In genomic region chr17:15348030-15348429, GRCh38 we compare ENCODE assay signal across 14 cellular contexts. TPM values are rescaled to one million over a fixed set of nuclear protein-coding genes. Genes with fewer than 3 reads are reported as not detected.
A peak's percentile ranks its signal among the peaks of the same experiment; 100 is the strongest.
DNase-seq lines count a peak whose midpoint lies in the region; TF ChIP-seq lines count a peak whose summit lies in the region.
"Had no signal": no experiment of that assay in that cellular context is flagged by ENCODE, and none has a peak within 500 bp of the region (broad histone marks: within the 10 kb centered on the region; RNA-seq: fewer than 3 reads in every experiment).

No MANE protein-coding gene starts in this region.

- no peak overlapping the region for H2BK120ac ChIP-seq in mesenchymal stem cell (ENCODE audit: low read depth, low read length)

- H2AK5ac ChIP-seq in mesenchymal stem cell (ENCODE audit: low read length, severe bottlenecking) = no peak overlapping the region

- H4K8ac ChIP-seq in mesenchymal stem cell (ENCODE audit: low read length) = no peak overlapping the region

- TF ChIP-seq CTCF in astrocyte of the cerebellum (IDR thresholded peaks at IDR 0.05; ENCODE audit: low read depth, low read length, missing control alignments) = no peak

- H3K4me2 ChIP-seq in mesenchymal stem cell (ENCODE audit: low read length, poor library complexity, severe bottlenecking) = no peak overlapping the region

- no peak overlapping the region for H2BK5ac ChIP-seq in mesenchymal stem cell (ENCODE audit: low read depth, low read length, poor library complexity, severe bottlenecking)

- H3K14ac ChIP-seq in mesenchymal stem cell (ENCODE audit: low read length in 2 of 2) = no peak overlapping the region

- H2BK12ac ChIP-seq in mesenchymal stem cell (ENCODE audit: low read length in 2 of 2) = no peak overlapping the region

- peak; percentile 22 for DNase-seq in EL
- DNase-seq in NCI-H2029 (lab: John Stamatoyannopoulos, UW) = peak; percentile 42
- DNase-seq in astrocyte of the cerebellum (ENCODE audit: low read depth) = peak; percentile 35
- no peak for DNase-seq in mesenchymal stem cell
- no peak for DNase-seq in T-helper 2 cell
- DNase-seq in Kasumi-1 (lab: John Stamatoyannopoulos, UW) = no peak
- no peak for DNase-seq in effector memory CD4-positive, alpha-beta T cell
- DNase-seq in activated CD4-positive, CD25-positive, alpha-beta regulatory T cell (lab: John Stamatoyannopoulos, UW) = no peak
- DNase-seq: activated CD4-positive, alpha-beta T cell treated with anti-CD3 and anti-CD28 coated beads, Interleukin-2, amount 50 U/mL, for 4 hours; activated naive CD4-positive, alpha-beta T cell treated with Interleukin-2 at 50 U/mL for 16 hours; CD4-positive, alpha-beta memory T cell; Karpas-422; stimulated activated CD4-positive, alpha-beta T cell treated with anti-CD3 and anti-CD28 coated beads, Interleukin-1b, Interleukin-23, amount 100 ng/mL, for 48 hours; stimulated activated naive B cell treated with anti-CD40 and anti-IgM and Interleukin-4, amounts not matched to agents 10 μg/mL and 1 μg/mL and 100 μg/mL, for 72 hours had no signal

- no peak overlapping the region for H2AFZ ChIP-seq in mesenchymal stem cell (ENCODE audit: low read depth, low read length)

- H3K79me1 ChIP-seq in mesenchymal stem cell (replicated peaks; ENCODE audit: low read length, poor library complexity, severe bottlenecking) = no peaks in the 10 kb centered on the region

- H3K9me3 ChIP-seq in mesenchymal stem cell (ENCODE audit: control insufficient read depth, low read length) = no peaks in the 10 kb centered on the region
- no peaks in the 10 kb centered on the region for H3K9me3 ChIP-seq in effector memory CD4-positive, alpha-beta T cell (ENCODE audit: control insufficient read depth, low read length)

- peak overlapping the region; percentile 23 for H3K9ac ChIP-seq in mesenchymal stem cell (ENCODE audit: low read length)

- H3K4me3 ChIP-seq in astrocyte of the cerebellum (ENCODE audit: low read depth, low read length) (no peak overlapping the region), mesenchymal stem cell (ENCODE audit: insufficient read depth in 1 of 2, low read depth in 1 of 2, low read length in 2 of 2) (no peak overlapping the region)
- no peak overlapping the region for H3K4me3 ChIP-seq in effector memory CD4-positive, alpha-beta T cell (ENCODE audit: insufficient read depth, low read depth, low read length, poor library complexity, severe bottlenecking)

- no peaks in the 10 kb centered on the region for H3K27me3 ChIP-seq in mesenchymal stem cell (ENCODE audit: control insufficient read depth in 1 of 2, insufficient read depth in 1 of 2, low read length in 2 of 2)
- H3K27me3 ChIP-seq in effector memory CD4-positive, alpha-beta T cell (replicated peaks; ENCODE audit: control insufficient read depth, insufficient read depth, low read length, poor library complexity, severe bottlenecking) = peaks cover 6% of the 10 kb centered on the region

- no peak overlapping the region for H2BK15ac ChIP-seq in mesenchymal stem cell (ENCODE audit: low read depth, poor library complexity, severe bottlenecking)

- no peak overlapping the region for H3K18ac ChIP-seq in mesenchymal stem cell (ENCODE audit: low read depth in 1 of 2, low read length in 2 of 2)

- H3K4me1 ChIP-seq in mesenchymal stem cell (ENCODE audit: control insufficient read depth, insufficient read depth, low read depth, low read length) = peaks cover 4% of the 10 kb centered on the region
- H3K4me1 ChIP-seq in effector memory CD4-positive, alpha-beta T cell (ENCODE audit: control insufficient read depth, insufficient read depth, low read length, poor library complexity, severe bottlenecking) = no peaks in the 10 kb centered on the region

- no peak overlapping the region for H3K23ac ChIP-seq in mesenchymal stem cell (ENCODE audit: low read length in 2 of 2)

- WGBS in mesenchymal stem cell = 48% methylated on average over 4 of the region's 4 CpGs

- H3K36me3 ChIP-seq in mesenchymal stem cell (ENCODE audit: control insufficient read depth in 1 of 2, insufficient read depth in 2 of 2, low read depth in 1 of 2, low read length in 2 of 2) = no peaks in the 10 kb centered on the region
- H3K36me3 ChIP-seq in effector memory CD4-positive, alpha-beta T cell (ENCODE audit: control insufficient read depth, insufficient read depth, low read length) = no peaks in the 10 kb centered on the region

- H4K91ac ChIP-seq in mesenchymal stem cell (ENCODE audit: low read length) = no peak overlapping the region

- in situ Hi-C loops in astrocyte of the cerebellum (cut with HindIII; ENCODE audit: low sequenced_read_pairs) = no loop called here

- H3K27ac ChIP-seq in mesenchymal stem cell (ENCODE audit: low read length, poor library complexity, severe bottlenecking) = no peak overlapping the region
- H3K27ac ChIP-seq in effector memory CD4-positive, alpha-beta T cell (ENCODE audit: insufficient read depth, low read length, poor library complexity, severe bottlenecking) = no peak overlapping the region

- no peak overlapping the region for H3K4ac ChIP-seq in mesenchymal stem cell (ENCODE audit: low read depth in 1 of 2, low read length in 2 of 2)

RNA-seq across cellular contexts. Expression of gene TEKT3, which starts 6.6 kb away (rescaled TPM):
- polyA plus RNA-seq in mesenchymal stem cell (2013, experiment 1 of 2) = 0.73 TPM
- 1.1 TPM for polyA plus RNA-seq in mesenchymal stem cell (2013, experiment 2 of 2)
- polyA plus RNA-seq: CD4-positive, alpha-beta memory T cell had no signal

Comparison
In these comparisons a context has a peak if more than half of its experiments do, and no peak if none do; other contexts are left out.
1. DNase-seq: peak in EL (single experiment), NCI-H2029 (single experiment) and astrocyte of the cerebellum (single experiment); none in mesenchymal stem cell (single experiment), T-helper 2 cell (0 of 5), Kasumi-1 (0 of 2), effector memory CD4-positive, alpha-beta T cell (0 of 3) and activated CD4-positive, CD25-positive, alpha-beta regulatory T cell (0 of 4).